1 cellular context compared by ENCODE assay signal in the genomic region with DNA sequence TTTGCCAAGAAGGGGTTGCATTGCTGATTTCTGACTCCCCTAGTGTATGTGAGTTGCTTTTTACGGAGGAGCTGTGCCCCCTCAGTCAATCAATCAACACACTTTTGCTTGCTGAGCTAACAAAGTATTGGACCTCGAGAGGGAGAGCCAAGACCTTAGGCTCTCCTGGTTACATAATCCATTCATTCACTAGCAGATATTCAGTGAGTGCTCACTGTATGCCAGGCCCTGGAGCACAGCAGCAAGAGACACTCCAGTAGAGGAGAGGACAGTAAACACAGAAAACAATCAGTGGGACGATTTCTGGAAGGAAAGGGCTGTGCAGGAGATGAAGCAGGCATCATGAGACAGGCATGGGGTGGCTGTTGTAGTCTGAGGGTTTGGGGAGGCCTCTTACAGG.
TF ChIP-seq lines count a peak whose summit lies in the region.

No MANE protein-coding gene starts in this region.

TF ChIP-seq in GM23338, 12 proteins besides CTCF, POLR2A, EP300 and RAD21 (continued from another document):
- TF ChIP-seq POLR2AphosphoS5 (IDR thresholded peaks at IDR 0.05; ENCODE audit: low read depth) (no peak), CREB1 (CRISPR knock-in tag; IDR thresholded peaks at IDR 0.05; ENCODE audit: low read depth) (no peak), EZH2 (IDR thresholded peaks at IDR 0.05; ENCODE audit: low read depth, unreplicated experiment) (no peak)
